18 cellular contexts compared by ENCODE assay signal in the genomic region with DNA sequence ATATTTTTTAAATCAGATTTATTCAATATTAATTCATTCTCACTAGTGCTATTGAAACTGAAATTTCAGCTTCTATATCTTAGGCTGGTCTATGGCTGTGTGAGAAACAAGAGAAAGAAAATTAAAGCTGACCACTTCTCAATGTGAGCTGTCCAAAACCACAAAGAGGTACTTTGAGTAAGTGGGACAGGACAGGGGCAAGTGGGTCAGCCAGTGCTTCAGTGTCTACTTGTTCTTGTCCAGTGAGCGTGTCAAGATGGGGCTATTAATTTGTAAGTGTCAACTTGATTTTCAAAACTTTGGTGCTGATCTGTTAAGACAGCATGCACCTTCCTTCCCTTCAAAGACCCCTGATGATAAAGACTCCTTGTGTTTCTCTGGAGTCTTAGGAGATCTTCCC.
DNase-seq lines count a peak whose midpoint lies in the region; ATAC-seq lines count a peak whose summit lies in the region.
"Had no signal": no experiment of that assay in that cellular context is flagged by ENCODE, and none has a peak within 500 bp of the region (broad histone marks: within the 10 kb centered on the region; RNA-seq: fewer than 3 reads in every experiment).

No MANE protein-coding gene starts in this region.

- no peaks in the 10 kb centered on the region for H3K9me3 ChIP-seq in SJCRH30 (replicated peaks)

- no peaks in the 10 kb centered on the region for H3K9me3 Mint-ChIP-seq in stimulated activated memory B cell treated with anti-CD40 and anti-IgM and Interleukin-4, amounts not matched to agents 10 μg/mL and 1 μg/mL and 100 μg/mL, for 72 hours
- H3K9me3 Mint-ChIP-seq: T-helper 2 cell treated with Interferon-gamma antibody and Interleukin-4, amounts not matched to agents 5 μg/mL and 100 μg/mL, for 36 hours had no signal

- DNase-seq in mesenteric fat pad (ENCODE audit: low spot score) (no peak), SJCRH30 (no peak)
- DNase-seq in stimulated activated CD8-positive, alpha-beta memory T cell treated with anti-CD3 and anti-CD28 coated beads, Interleukin-4, amount 100 ng/mL, for 48 hours, result no peak
- DNase-seq: AML-193, DMS153, HFFc6, KG1, NCI-H1092 treated with DMSO at 0.1 percent for 48 hours, NCI-H2081 treated with DMSO at 0.1 percent for 48 hours, NCI-H524 had no signal

- ATAC-seq in GM18858 (IDR thresholded peaks at IDR 0.05; ENCODE audit: unreplicated experiment) (peak; percentile 49), GM21786 (IDR thresholded peaks at IDR 0.05; ENCODE audit: unreplicated experiment) (peak; percentile 78), HG03342 (IDR thresholded peaks at IDR 0.05; ENCODE audit: unreplicated experiment) (peak; percentile 66)
- ATAC-seq in stimulated activated memory B cell treated with anti-CD40 and anti-IgM and Interleukin-4, amounts not matched to agents 10 μg/mL and 1 μg/mL and 100 μg/mL, for 72 hours, result peak; percentile 16
- ATAC-seq: HepG2, Panc1 had no signal

- no peak overlapping the region for H3K27ac ChIP-seq in SJCRH30

- H3K27me3 Mint-ChIP-seq in stimulated activated memory B cell treated with anti-CD40 and anti-IgM and Interleukin-4, amounts not matched to agents 10 μg/mL and 1 μg/mL and 100 μg/mL, for 72 hours, result no peaks in the 10 kb centered on the region

- no peaks in the 10 kb centered on the region for H3K4me1 ChIP-seq in SJCRH30

- H3K4me1 Mint-ChIP-seq in stimulated activated memory B cell treated with anti-CD40 and anti-IgM and Interleukin-4, amounts not matched to agents 10 μg/mL and 1 μg/mL and 100 μg/mL, for 72 hours, result no peaks in the 10 kb centered on the region
- H3K4me1 Mint-ChIP-seq: CD14-positive monocyte had no signal

- no peak overlapping the region for H3K4me3 Mint-ChIP-seq in stimulated activated memory B cell treated with anti-CD40 and anti-IgM and Interleukin-4, amounts not matched to agents 10 μg/mL and 1 μg/mL and 100 μg/mL, for 72 hours
- H3K4me3 Mint-ChIP-seq: CD14-positive monocyte; HFFc6; T-helper 2 cell treated with Interferon-gamma antibody and Interleukin-4, amounts not matched to agents 5 μg/mL and 100 μg/mL, for 36 hours had no signal

- no peak overlapping the region for H3K27ac Mint-ChIP-seq in stimulated activated memory B cell treated with anti-CD40 and anti-IgM and Interleukin-4, amounts not matched to agents 10 μg/mL and 1 μg/mL and 100 μg/mL, for 72 hours
- H3K27ac Mint-ChIP-seq: CD14-positive monocyte; HFFc6; T-helper 2 cell treated with Interferon-gamma antibody and Interleukin-4, amounts not matched to agents 5 μg/mL and 100 μg/mL, for 36 hours had no signal

- no peaks in the 10 kb centered on the region for H3K36me3 Mint-ChIP-seq in stimulated activated memory B cell treated with anti-CD40 and anti-IgM and Interleukin-4, amounts not matched to agents 10 μg/mL and 1 μg/mL and 100 μg/mL, for 72 hours
- H3K36me3 Mint-ChIP-seq: CD14-positive monocyte had no signal

- no peaks in the 10 kb centered on the region for H3K36me3 ChIP-seq in SJCRH30

- no peak overlapping the region for H3K4me3 ChIP-seq in SJCRH30

- H3K27me3 ChIP-seq in SJCRH30, result no peaks in the 10 kb centered on the region

Comparison
In these comparisons a context has a peak if more than half of its experiments do, and no peak if none do; other contexts are left out.
1. ATAC-seq: peak in every context shown above with its lines; median percentile 78 in GM21786; 66 in HG03342; 49 in GM18858; 16 in stimulated activated memory B cell treated with anti-CD40 and anti-IgM and Interleukin-4, amounts not matched to agents 10 μg/mL and 1 μg/mL and 100 μg/mL, for 72 hours.